10 cellular contexts compared by ENCODE assay signal in genomic region chr7:27175005-27175625, GRCh38. TPM values are rescaled to one million over a fixed set of nuclear protein-coding genes. Genes with fewer than 3 reads are reported as not detected.
A peak's percentile ranks its signal among the peaks of the same experiment; 100 is the strongest.
DNase-seq lines count a peak whose midpoint lies in the region; ATAC-seq and TF ChIP-seq lines count a peak whose summit lies in the region.
"Had no signal": no experiment of that assay in that cellular context is flagged by ENCODE, and none has a peak within 500 bp of the region (broad histone marks: within the 10 kb centered on the region; RNA-seq: fewer than 3 reads in every experiment).

No MANE protein-coding gene starts in this region.

- H3K9me2 ChIP-seq in PC-3 (replicated peaks; ENCODE audit: low read length): no peaks in the 10 kb centered on the region

- no peaks in the 10 kb centered on the region for H3K9me3 ChIP-seq in PC-3 (ENCODE audit: low read length)
- H3K9me3 ChIP-seq in iPS-15b (ENCODE audit: control insufficient read depth, insufficient read depth, low read length): no peaks in the 10 kb centered on the region

- TF ChIP-seq CTCF in PC-3 (conservative IDR thresholded peaks at IDR 0.05; ENCODE audit: low read depth, low read length): no peak

- peak; percentile 49 for ATAC-seq in PC-3
- ATAC-seq in stimulated activated memory B cell treated with anti-CD40 and anti-IgM and Interleukin-4, amounts not matched to agents 10 μg/mL and 1 μg/mL and 100 μg/mL, for 72 hours: no peak
- ATAC-seq in HG03196 (IDR thresholded peaks at IDR 0.05; ENCODE audit: unreplicated experiment): no peak
- ATAC-seq in HG02610 (IDR thresholded peaks at IDR 0.05; ENCODE audit: unreplicated experiment): no peak
- ATAC-seq in GM19452 (IDR thresholded peaks at IDR 0.05; ENCODE audit: unreplicated experiment): no peak

- no peaks in the 10 kb centered on the region for H4K20me1 ChIP-seq in PC-3 (ENCODE audit: low read length)

- H3K27ac ChIP-seq in PC-3 (ENCODE audit: low read length): peak overlapping the region; percentile 97
- H3K27ac ChIP-seq: upper lobe of left lung had no signal

- H3K36me3 ChIP-seq in PC-3 (ENCODE audit: low read depth, low read length): 0 out of 2 replicates have a peak, but pooled peaks cover 4% of the 10 kb centered on the region
- no peaks in the 10 kb centered on the region for H3K36me3 ChIP-seq in iPS-15b (ENCODE audit: control insufficient read depth, insufficient read depth, low read length)
- H3K36me3 ChIP-seq: upper lobe of left lung had no signal

- no TSS peak for BruUV-seq in PC-3 (replicated peaks; lab: Mats Ljungman, UMichigan)

- H3K27me3 ChIP-seq in PC-3 (ENCODE audit: low read length) (no peaks in the 10 kb centered on the region), iPS-15b (ENCODE audit: control insufficient read depth, insufficient read depth, low read length) (peaks cover 97% of the 10 kb centered on the region)

- peaks cover 62% of the 10 kb centered on the region for H3K27me3 Mint-ChIP-seq in activated CD4-positive, alpha-beta T cell treated with anti-CD3 and anti-CD28 coated beads, Interleukin-2, amount 10 ng/mL, durations not matched to agents 24 days and 14 days
- peaks cover 89% of the 10 kb centered on the region for H3K27me3 Mint-ChIP-seq in stimulated activated memory B cell treated with anti-CD40 and anti-IgM and Interleukin-4, amounts not matched to agents 10 μg/mL and 1 μg/mL and 100 μg/mL, for 72 hours

- H3K4me1 Mint-ChIP-seq in activated CD4-positive, alpha-beta T cell treated with anti-CD3 and anti-CD28 coated beads, Interleukin-2, amount 10 ng/mL, durations not matched to agents 24 days and 14 days: peaks cover 8% of the 10 kb centered on the region
- H3K4me1 Mint-ChIP-seq in stimulated activated memory B cell treated with anti-CD40 and anti-IgM and Interleukin-4, amounts not matched to agents 10 μg/mL and 1 μg/mL and 100 μg/mL, for 72 hours: peaks cover 27% of the 10 kb centered on the region

- H3K9me3 Mint-ChIP-seq in activated CD4-positive, alpha-beta T cell treated with anti-CD3 and anti-CD28 coated beads, Interleukin-2, amount 10 ng/mL, durations not matched to agents 24 days and 14 days: peaks cover 8% of the 10 kb centered on the region
- H3K9me3 Mint-ChIP-seq in stimulated activated memory B cell treated with anti-CD40 and anti-IgM and Interleukin-4, amounts not matched to agents 10 μg/mL and 1 μg/mL and 100 μg/mL, for 72 hours: no peaks in the 10 kb centered on the region

- no peaks in the 10 kb centered on the region for H3F3A ChIP-seq in PC-3 (ENCODE audit: low read length, unreplicated experiment)

- peaks cover 18% of the 10 kb centered on the region for H3K4me1 ChIP-seq in PC-3 (ENCODE audit: insufficient read depth, low read length)
- H3K4me1 ChIP-seq in iPS-15b (ENCODE audit: control insufficient read depth, insufficient read depth, low read length): no peaks in the 10 kb centered on the region

- H2AFZ ChIP-seq in PC-3 (ENCODE audit: low read length): no peak overlapping the region

- CTCF ChIA-PET in PC-3 (lab: Charles Lee): interaction anchor here (0.6 to 0.9 kb wide), 4 partner anchors 15 to 805 kb away, joined by 6 to 10 read pairs (median 8); no protein-coding TSS in a partner anchor

- peak overlapping the region; percentile 51 for H3K27ac Mint-ChIP-seq in activated CD4-positive, alpha-beta T cell treated with anti-CD3 and anti-CD28 coated beads, Interleukin-2, amount 10 ng/mL, durations not matched to agents 24 days and 14 days
- no peak overlapping the region for H3K27ac Mint-ChIP-seq in stimulated activated memory B cell treated with anti-CD40 and anti-IgM and Interleukin-4, amounts not matched to agents 10 μg/mL and 1 μg/mL and 100 μg/mL, for 72 hours

- peaks cover 99% of the 10 kb centered on the region for H3K79me2 ChIP-seq in PC-3 (ENCODE audit: low read length)

- H3K4me3 Mint-ChIP-seq in activated CD4-positive, alpha-beta T cell treated with anti-CD3 and anti-CD28 coated beads, Interleukin-2, amount 10 ng/mL, durations not matched to agents 24 days and 14 days: no peak overlapping the region
- H3K4me3 Mint-ChIP-seq in stimulated activated memory B cell treated with anti-CD40 and anti-IgM and Interleukin-4, amounts not matched to agents 10 μg/mL and 1 μg/mL and 100 μg/mL, for 72 hours: peak overlapping the region; percentile 56

- H3K4me3 ChIP-seq in PC-3 (ENCODE audit: low read length) (peak overlapping the region; percentile 84), iPS-15b (ENCODE audit: low read depth, low read length) (peak overlapping the region; percentile 18)

- POLR2A ChIA-PET in PC-3 (lab: Charles Lee; ENCODE audit: unreplicated experiment): interaction anchor here (0.6 to 1.6 kb wide), 6 partner anchors 8 to 975 kb away, joined by 3 to 9 read pairs (median 4); partner anchors contain the start of genes HOXA11 and HOXA9

- intact Hi-C loops in activated CD4-positive, alpha-beta T cell treated with anti-CD3 and anti-CD28 coated beads, Interleukin-2, amount 10 ng/mL, durations not matched to agents 24 days and 14 days (cut with micrococcal nuclease): no loop called here
- intact Hi-C loops in PC-3 (cut with micrococcal nuclease): loop anchor here (1.0 kb wide), 1 partner anchor 10 kb away; the partner anchor contains the start of gene HOXA9

- peaks cover 3% of the 10 kb centered on the region for H3K36me3 Mint-ChIP-seq in activated CD4-positive, alpha-beta T cell treated with anti-CD3 and anti-CD28 coated beads, Interleukin-2, amount 10 ng/mL, durations not matched to agents 24 days and 14 days (ENCODE audit: low read depth)
- H3K36me3 Mint-ChIP-seq in stimulated activated memory B cell treated with anti-CD40 and anti-IgM and Interleukin-4, amounts not matched to agents 10 μg/mL and 1 μg/mL and 100 μg/mL, for 72 hours: no peaks in the 10 kb centered on the region

- no peak for DNase-seq in activated CD4-positive, alpha-beta T cell treated with anti-CD3 and anti-CD28 coated beads, Interleukin-2, amount 10 ng/mL, durations not matched to agents 24 days and 14 days
- no peak for DNase-seq in activated CD4-positive, alpha-beta T cell treated with anti-CD3 and anti-CD28 coated beads for 4 hours
- peak; percentile 89 for DNase-seq in PC-3
- DNase-seq: SIG-M5 had no signal

- H3K4me2 ChIP-seq in PC-3 (ENCODE audit: low read length): peak overlapping the region; percentile 93

- H3K9ac ChIP-seq in PC-3 (ENCODE audit: low read length) (peak overlapping the region; percentile 90), iPS-15b (ENCODE audit: low read depth, low read length) (no peak overlapping the region)

RNA-seq across cellular contexts. Expression of gene HOXA10, which starts 1.0 kb away (rescaled TPM):
- not detected in 2 replicates for total RNA-seq in activated CD4-positive, alpha-beta T cell treated with anti-CD3 and anti-CD28 coated beads, Interleukin-2, amount 10 ng/mL, durations not matched to agents 24 days and 14 days
- total RNA-seq in PC-3 (2014; rRNA removed): 36.0 and 46.1 TPM in 2 replicates

RNA-seq across cellular contexts. Expression of gene HOXA9, which starts 9.8 kb away (rescaled TPM):
- not detected in 2 replicates for total RNA-seq in activated CD4-positive, alpha-beta T cell treated with anti-CD3 and anti-CD28 coated beads, Interleukin-2, amount 10 ng/mL, durations not matched to agents 24 days and 14 days
- 69.0 and 85.3 TPM in 2 replicates for total RNA-seq in PC-3 (2014; rRNA removed)

RNA-seq across cellular contexts. Expression of gene HOXA11, which starts 9.9 kb away (rescaled TPM):
- not detected in 2 replicates for total RNA-seq in activated CD4-positive, alpha-beta T cell treated with anti-CD3 and anti-CD28 coated beads, Interleukin-2, amount 10 ng/mL, durations not matched to agents 24 days and 14 days
- total RNA-seq in PC-3 (2014; rRNA removed): 26.6 and 31.4 TPM in 2 replicates
- total RNA-seq: upper lobe of left lung had no signal

RNA-seq across cellular contexts. Expression of gene HOXA7, which starts 18.6 kb away (rescaled TPM):
- not detected in 2 replicates for total RNA-seq in activated CD4-positive, alpha-beta T cell treated with anti-CD3 and anti-CD28 coated beads, Interleukin-2, amount 10 ng/mL, durations not matched to agents 24 days and 14 days
- total RNA-seq in PC-3 (2014; rRNA removed): 2.6 and 2.8 TPM in 2 replicates

RNA-seq across cellular contexts. Expression of gene HOXA3, which starts 22.7 kb away (rescaled TPM):
- total RNA-seq in activated CD4-positive, alpha-beta T cell treated with anti-CD3 and anti-CD28 coated beads, Interleukin-2, amount 10 ng/mL, durations not matched to agents 24 days and 14 days: not detected in 2 replicates
- total RNA-seq in PC-3 (2014; rRNA removed): 4.5 and 13.8 TPM in 2 replicates

Comparison
In these comparisons a context has a peak if more than half of its experiments do, and no peak if none do; other contexts are left out.
1. RNA of gene HOXA10, which starts 1.0 kb away (total RNA-seq): 36.0 to 46.1 TPM in PC-3; not detected in activated CD4-positive, alpha-beta T cell treated with anti-CD3 and anti-CD28 coated beads, Interleukin-2, amount 10 ng/mL, durations not matched to agents 24 days and 14 days; every median in the first group is over 10 times any median in the second.
2. RNA of gene HOXA9, which starts 9.8 kb away (total RNA-seq): 69.0 to 85.3 TPM in PC-3; not detected in activated CD4-positive, alpha-beta T cell treated with anti-CD3 and anti-CD28 coated beads, Interleukin-2, amount 10 ng/mL, durations not matched to agents 24 days and 14 days; every median in the first group is over 10 times any median in the second.
3. RNA of gene HOXA11, which starts 9.9 kb away (total RNA-seq): 26.6 to 31.4 TPM in PC-3; not detected in activated CD4-positive, alpha-beta T cell treated with anti-CD3 and anti-CD28 coated beads, Interleukin-2, amount 10 ng/mL, durations not matched to agents 24 days and 14 days; every median in the first group is over 10 times any median in the second.